In the genomic region with DNA sequence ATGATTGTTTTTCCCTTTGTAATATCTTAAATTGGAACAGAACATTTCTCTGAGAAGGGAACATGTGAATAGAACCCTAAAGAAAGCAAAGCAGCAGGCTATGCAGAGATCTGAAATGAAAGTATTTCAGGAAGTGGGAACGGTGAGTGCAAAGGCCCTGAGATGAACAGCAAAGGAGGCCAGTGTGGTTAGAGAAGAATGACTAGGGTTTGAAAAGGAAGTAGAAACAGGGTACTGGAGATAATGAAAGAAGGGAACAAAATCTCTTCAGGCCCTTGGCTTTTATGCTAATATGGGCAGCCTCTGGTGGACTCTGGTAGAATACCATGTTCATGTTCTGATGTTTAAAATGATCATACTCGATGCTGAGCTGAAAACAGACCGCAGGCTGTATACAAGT, we compare ENCODE assay signal across 9 cellular contexts. TPM values are rescaled to one million over a fixed set of nuclear protein-coding genes. Genes with fewer than 3 reads are reported as not detected.
DNase-seq lines count a peak whose midpoint lies in the region; ATAC-seq and TF ChIP-seq lines count a peak whose summit lies in the region.
"Had no signal": no experiment of that assay in that cellular context is flagged by ENCODE, and none has a peak within 500 bp of the region (broad histone marks: within the 10 kb centered on the region; RNA-seq: fewer than 3 reads in every experiment).

No MANE protein-coding gene starts in this region.

- ATAC-seq in GM18517 (IDR thresholded peaks at IDR 0.05; ENCODE audit: unreplicated experiment), result peak; percentile 89
- peak; percentile 89 for ATAC-seq in GM21528 (IDR thresholded peaks at IDR 0.05; ENCODE audit: low FRiP score, unreplicated experiment)
- peak; percentile 82 for ATAC-seq in HG03469 (IDR thresholded peaks at IDR 0.05; ENCODE audit: unreplicated experiment)
- ATAC-seq: GM23338 had no signal

- no peaks in the 10 kb centered on the region for H3K9me3 Mint-ChIP-seq in chondrocyte (ENCODE audit: low read depth)
- H3K9me3 Mint-ChIP-seq: GM23338 had no signal

- H3K27me3 Mint-ChIP-seq in chondrocyte (ENCODE audit: low read depth), result no peaks in the 10 kb centered on the region

- H3K27me3 ChIP-seq in SJCRH30 (no peaks in the 10 kb centered on the region), BE2C (no peaks in the 10 kb centered on the region)

- 0 out of 2 replicates have a peak, but pooled peaks cover 2% of the 10 kb centered on the region for H3K36me3 ChIP-seq in SJCRH30
- H3K36me3 ChIP-seq in BE2C, result no peaks in the 10 kb centered on the region

- DNase-seq in chondrocyte (ENCODE audit: low spot score) (no peak), SJCRH30 (no peak), NCI-H226 (no peak), BE2C (no peak)
- no peak for DNase-seq in NK-92 treated with Interleukin-12 subunit alpha and Interleukin-12 subunit beta, amount 100 ng/mL, for 24 hours (lab: John Stamatoyannopoulos, UW)

- no peaks in the 10 kb centered on the region for H3K36me3 Mint-ChIP-seq in chondrocyte (ENCODE audit: low read depth)

- peak overlapping the region; percentile 65 for H3K27ac Mint-ChIP-seq in chondrocyte (ENCODE audit: unreplicated experiment)
- H3K27ac Mint-ChIP-seq: GM23338 had no signal

- H3K4me1 ChIP-seq in SJCRH30, result no peaks in the 10 kb centered on the region
- H3K4me1 ChIP-seq in BE2C, result no peaks in the 10 kb centered on the region

- peaks cover 60% of the 10 kb centered on the region for H3K4me1 Mint-ChIP-seq in chondrocyte (ENCODE audit: low read depth)

- no peak overlapping the region for H3K4me3 Mint-ChIP-seq in chondrocyte (ENCODE audit: unreplicated experiment)
- H3K4me3 Mint-ChIP-seq: GM23338 had no signal

- H3K4me3 ChIP-seq in SJCRH30, result no peak overlapping the region
- H3K4me3 ChIP-seq in BE2C (ENCODE audit: low read depth, low read length), result no peak overlapping the region
- H3K4me3 ChIP-seq: GM23338 had no signal

- no peaks in the 10 kb centered on the region for H3K9me3 ChIP-seq in SJCRH30 (replicated peaks)
- H3K9me3 ChIP-seq in BE2C, result no peaks in the 10 kb centered on the region

- no peak for TF ChIP-seq CTCF in chondrocyte (IDR thresholded peaks at IDR 0.05)
- TF ChIP-seq CTCF in BE2C (IDR thresholded peaks at IDR 0.05; ENCODE audit: low read depth, low read length), result no peak

- no peak overlapping the region for H3K27ac ChIP-seq in SJCRH30

RNA-seq across cellular contexts. Expression of a gene that starts 22.2 kb away (rescaled TPM):
- total RNA-seq in chondrocyte, result 97.7 to 162 TPM (median 108 TPM) in 3 replicates
- total RNA-seq in SJCRH30 (2014; rRNA removed; shearing (Covaris generic)), result 38.0 and 48.7 TPM in 2 replicates
- 28.2 TPM for polyA plus RNA-seq in BE2C (2012; ENCODE audit: insufficient read depth, insufficient read length, low read depth)
